In the genomic region with DNA sequence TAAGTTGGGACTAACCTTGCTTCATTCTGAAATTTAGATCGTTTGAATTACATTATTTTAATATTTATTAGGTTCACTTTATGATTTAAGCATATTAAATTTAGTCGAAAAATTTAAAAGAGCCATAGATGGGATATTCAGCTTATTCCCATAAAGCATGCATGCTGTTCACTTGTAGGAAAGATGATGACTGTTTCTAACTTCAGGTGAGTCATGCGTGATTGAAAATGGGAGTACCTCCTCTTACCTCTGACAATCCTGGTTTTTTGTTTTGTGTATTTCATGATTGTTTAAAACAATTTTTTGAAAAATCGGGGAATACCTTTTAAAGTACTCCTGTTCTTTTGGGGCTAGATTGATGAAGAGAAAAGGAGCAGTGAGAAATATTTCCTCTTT, we compare ENCODE assay signal across 8 cellular contexts. TPM values are rescaled to one million over a fixed set of nuclear protein-coding genes. Genes with fewer than 3 reads are reported as not detected.
DNase-seq lines count a peak whose midpoint lies in the region; FAIRE-seq and TF ChIP-seq lines count a peak whose summit lies in the region.

No MANE protein-coding gene starts in this region.

- intact Hi-C loops in endothelial cell of umbilical vein (cut with micrococcal nuclease): loop anchor here (2.0 to 10.0 kb wide), 3 partner anchors 109 to 925 kb away; a partner anchor contains a TSS

- DNase-seq in Daoy (ENCODE audit: low read depth): peak; percentile 12
- no peak for DNase-seq in endothelial cell of umbilical vein (ENCODE audit: low read depth, low spot score)
- DNase-seq in osteocyte (ENCODE audit: extremely low spot score, unreplicated experiment): no peak
- no peak for DNase-seq in COLO668 (lab: John Stamatoyannopoulos, UW; ENCODE audit: unreplicated experiment)
- no peak for DNase-seq in UCSD-AML1 (lab: John Stamatoyannopoulos, UW; ENCODE audit: unreplicated experiment)
- no peak for DNase-seq in effector CD4-positive, alpha-beta T cell
- DNase-seq in SW 1271 (lab: John Stamatoyannopoulos, UW): no peak

- H3K4me2 ChIP-seq in OCI-LY3 (ENCODE audit: low read length): peak overlapping the region; percentile 85
- peak overlapping the region; percentile 83 for H3K4me2 ChIP-seq in endothelial cell of umbilical vein (ENCODE audit: insufficient read depth, low read length)

- H3K4me3 Mint-ChIP-seq in osteocyte (ENCODE audit: unreplicated experiment): peak overlapping the region; percentile 98

- peak overlapping the region; percentile 95 for H3K27ac Mint-ChIP-seq in osteocyte (ENCODE audit: unreplicated experiment)

- POLR2A ChIA-PET in endothelial cell of umbilical vein (lab: Charles Lee): no interaction called here

- peaks cover 21% of the 10 kb centered on the region for H3K36me3 Mint-ChIP-seq in osteocyte (ENCODE audit: unreplicated experiment)

- H3K27me3 ChIP-seq in OCI-LY3 (ENCODE audit: low read depth, low read length) (no peaks in the 10 kb centered on the region), endothelial cell of umbilical vein (ENCODE audit: control insufficient read depth in 2 of 2, insufficient read depth in 2 of 2, low read length in 2 of 2) (no peaks in the 10 kb centered on the region)

- H3K9ac ChIP-seq in OCI-LY3 (ENCODE audit: low read length) (peak overlapping the region; percentile 97), endothelial cell of umbilical vein (replicated peaks; ENCODE audit: extremely low read depth, insufficient read depth, low read length) (peak overlapping the region; percentile 85)

- CTCF ChIA-PET in endothelial cell of umbilical vein (lab: Charles Lee): interaction anchor here (0.6 to 2.5 kb wide), 4 partner anchors 15 to 421 kb away, joined by 3 to 7 read pairs (median 5); no protein-coding TSS in a partner anchor

- H2AFZ ChIP-seq in OCI-LY3 (ENCODE audit: low read depth, low read length) (no peak overlapping the region), endothelial cell of umbilical vein (ENCODE audit: low read depth, low read length) (no peak overlapping the region)

- dilution Hi-C loops in endothelial cell of umbilical vein (cut with MboI; ENCODE audit: extremely low pct_ligation_motif_present, low sequenced_read_pairs): no loop called here

- no peak for TF ChIP-seq POLR2A in endothelial cell of umbilical vein (IDR thresholded peaks at IDR 0.05; ENCODE audit: low read depth, low read length)

- FAIRE-seq in endothelial cell of umbilical vein (lab: Jason Lieb, UNC): no peak

- H3K27me3 Mint-ChIP-seq in osteocyte (ENCODE audit: unreplicated experiment): no peaks in the 10 kb centered on the region

- no peaks in the 10 kb centered on the region for H3K9me3 ChIP-seq in OCI-LY3 (ENCODE audit: insufficient read depth, low read length)
- H3K9me3 ChIP-seq in endothelial cell of umbilical vein (replicated peaks; ENCODE audit: control insufficient read depth, insufficient read depth, low read length): no peaks in the 10 kb centered on the region

- H3K36me3 ChIP-seq in OCI-LY3 (replicated peaks; ENCODE audit: low read depth, low read length) (peaks cover 22% of the 10 kb centered on the region), endothelial cell of umbilical vein (ENCODE audit: control insufficient read depth in 2 of 2, extremely low read depth in 1 of 2, insufficient read depth in 2 of 2, low read length in 2 of 2) (peaks cover 0 to 2% of the 10 kb centered on the region in 2 experiments)

- H4K20me1 ChIP-seq in OCI-LY3 (ENCODE audit: insufficient read depth, low read length): peaks cover 46% of the 10 kb centered on the region
- H4K20me1 ChIP-seq in endothelial cell of umbilical vein (replicated peaks; ENCODE audit: control insufficient read depth, extremely low read depth, insufficient read depth, low read length): no peaks in the 10 kb centered on the region

- TF ChIP-seq CTCF in OCI-LY3 (IDR thresholded peaks at IDR 0.05; ENCODE audit: low read depth, low read length) (no peak), endothelial cell of umbilical vein (IDR thresholded peaks at IDR 0.05; ENCODE audit: extremely low read depth in 1 of 2, insufficient read depth in 1 of 2, low read depth in 1 of 2, low read length in 2 of 2) (no peak), osteocyte (IDR thresholded peaks at IDR 0.05) (no peak)

- peaks cover 47% of the 10 kb centered on the region for H3K4me1 Mint-ChIP-seq in osteocyte (ENCODE audit: unreplicated experiment)

- H3K27ac ChIP-seq in OCI-LY3 (ENCODE audit: low read length) (peak overlapping the region; percentile 78; the same call in 1 of the 2 replicates), endothelial cell of umbilical vein (ENCODE audit: insufficient read depth, low read depth, low read length) (no peak overlapping the region)

- H3K4me1 ChIP-seq in OCI-LY3 (ENCODE audit: low read length): peaks cover 24% of the 10 kb centered on the region
- peaks cover 24% of the 10 kb centered on the region for H3K4me1 ChIP-seq in endothelial cell of umbilical vein (ENCODE audit: control insufficient read depth, extremely low read depth, insufficient read depth, low read length)

- no peaks in the 10 kb centered on the region for H3K9me3 Mint-ChIP-seq in osteocyte (ENCODE audit: unreplicated experiment)

- H3K79me2 ChIP-seq in OCI-LY3 (ENCODE audit: low read length): peaks cover 73% of the 10 kb centered on the region
- peaks cover 60% of the 10 kb centered on the region for H3K79me2 ChIP-seq in endothelial cell of umbilical vein (ENCODE audit: control insufficient read depth, insufficient read depth, low read length)

- peak overlapping the region; percentile 98 for H3K4me3 ChIP-seq in OCI-LY3 (ENCODE audit: low read length)
- peak overlapping the region; percentile 89 to 97 (median 89) for H3K4me3 ChIP-seq in endothelial cell of umbilical vein (replicated peaks in 1 of 3; ENCODE audit: insufficient read depth in 1 of 3, low read depth in 1 of 3, low read length in 3 of 3)

- no peaks in the 10 kb centered on the region for H3K9me1 ChIP-seq in endothelial cell of umbilical vein (replicated peaks; ENCODE audit: control insufficient read depth, extremely low read depth, insufficient read depth, low read length)

- TSS peak; percentile 23 for BruUV-seq in endothelial cell of umbilical vein (replicated peaks; lab: Mats Ljungman, UMichigan)

TF ChIP-seq in endothelial cell of umbilical vein, 7 proteins besides CTCF, POLR2A, EP300 and RAD21:
- TF ChIP-seq JUN (IDR thresholded peaks at IDR 0.05; ENCODE audit: borderline replicate concordance, insufficient read depth, insufficient read length, low read depth) (peak; percentile 52), MYC (IDR thresholded peaks at IDR 0.05; ENCODE audit: low read depth, low read length) (no peak)

RNA-seq across cellular contexts. Expression of a gene that starts 1.4 kb away (rescaled TPM):
- total RNA-seq in Daoy (2014; rRNA removed; shearing (Covaris generic)): 10.9 and 11.5 TPM in 2 replicates
- total RNA-seq in endothelial cell of umbilical vein (33.3 and 34.0 TPM in 2 replicates), osteocyte (63.5 and 64.9 TPM in 2 replicates)
- 10.9 and 13.6 TPM in 2 replicates for polyA plus RNA-seq in endothelial cell of umbilical vein
- 11.0 and 12.8 TPM in 2 replicates for polyA plus RNA-seq in endothelial cell of umbilical vein (2011; cell fraction: cytosol; rRNA removed)
- 31.7 and 37.5 TPM in 2 replicates for polyA plus RNA-seq in endothelial cell of umbilical vein (2011; cell fraction: nucleus; rRNA removed)
- 26.2 and 32.7 TPM in 2 replicates for polyA plus RNA-seq in endothelial cell of umbilical vein (2012)
- 40.5 and 41.5 TPM in 2 replicates for polyA minus RNA-seq in endothelial cell of umbilical vein
- 25.6 TPM for polyA minus RNA-seq in endothelial cell of umbilical vein (2011; cell fraction: cytosol; rRNA and poly(A)+ RNA removed)
- polyA minus RNA-seq in endothelial cell of umbilical vein (2011; cell fraction: nucleus; rRNA and poly(A)+ RNA removed): 25.4 and 34.3 TPM in 2 replicates
